In genomic region chr14:34113051-34113511, GRCh38 we compare ENCODE assay signal across 16 cellular contexts.
A peak's percentile ranks its signal among the peaks of the same experiment; 100 is the strongest.
DNase-seq lines count a peak whose midpoint lies in the region; ATAC-seq and TF ChIP-seq lines count a peak whose summit lies in the region.
"Had no signal": no experiment of that assay in that cellular context is flagged by ENCODE, and none has a peak within 500 bp of the region (broad histone marks: within the 10 kb centered on the region; RNA-seq: fewer than 3 reads in every experiment).

No MANE protein-coding gene starts in this region.

- H3K27ac Mint-ChIP-seq in MCF 10A (ENCODE audit: low read depth, unreplicated experiment) (peak overlapping the region; percentile 75), nephron progenitor cell (no peak overlapping the region)
- H3K27ac Mint-ChIP-seq in stimulated activated effector memory CD8-positive, alpha-beta T cell treated with anti-CD3 and anti-CD28 coated beads, Interleukin-12 subunit alpha, Interleukin-12 subunit beta, amount 100 ng/mL, for 72 hours, result no peak overlapping the region
- H3K27ac Mint-ChIP-seq: CD8-positive, alpha-beta T cell had no signal

- H3K4me1 Mint-ChIP-seq in MCF 10A (ENCODE audit: insufficient read depth, unreplicated experiment) (peaks cover 37% of the 10 kb centered on the region), nephron progenitor cell (no peaks in the 10 kb centered on the region)
- no peaks in the 10 kb centered on the region for H3K4me1 Mint-ChIP-seq in stimulated activated effector memory CD8-positive, alpha-beta T cell treated with anti-CD3 and anti-CD28 coated beads, Interleukin-12 subunit alpha, Interleukin-12 subunit beta, amount 100 ng/mL, for 72 hours

- H3K9me3 Mint-ChIP-seq in MCF 10A (ENCODE audit: unreplicated experiment), result no peaks in the 10 kb centered on the region
- peaks cover 19% of the 10 kb centered on the region for H3K9me3 Mint-ChIP-seq in nephron progenitor cell
- peaks cover 3% of the 10 kb centered on the region for H3K9me3 Mint-ChIP-seq in stimulated activated effector memory CD8-positive, alpha-beta T cell treated with anti-CD3 and anti-CD28 coated beads, Interleukin-12 subunit alpha, Interleukin-12 subunit beta, amount 100 ng/mL, for 72 hours

- H3K36me3 ChIP-seq in MG63, result no peaks in the 10 kb centered on the region

- POLR2A ChIA-PET in MCF 10A (lab: Yijun Ruan, JAX), result interaction anchor here (0.6 to 2.5 kb wide), 10 partner anchors 15 to 1389 kb away, joined by 3 to 12 read pairs (median 4); no protein-coding TSS in a partner anchor

- H3K36me3 Mint-ChIP-seq in MCF 10A (ENCODE audit: insufficient read depth, unreplicated experiment), result no peaks in the 10 kb centered on the region
- no peaks in the 10 kb centered on the region for H3K36me3 Mint-ChIP-seq in nephron progenitor cell (ENCODE audit: low read depth)
- H3K36me3 Mint-ChIP-seq in stimulated activated effector memory CD8-positive, alpha-beta T cell treated with anti-CD3 and anti-CD28 coated beads, Interleukin-12 subunit alpha, Interleukin-12 subunit beta, amount 100 ng/mL, for 72 hours, result no peaks in the 10 kb centered on the region
- H3K36me3 Mint-ChIP-seq: CD8-positive, alpha-beta T cell had no signal

- no peak overlapping the region for H3K4me3 ChIP-seq in MG63

- BruUV-seq in MCF 10A (replicated peaks; lab: Mats Ljungman, UMichigan), result no TSS peak

- no peaks in the 10 kb centered on the region for H3K27me3 ChIP-seq in MG63

- ATAC-seq in stimulated activated effector memory CD8-positive, alpha-beta T cell treated with anti-CD3 and anti-CD28 coated beads, Interleukin-12 subunit alpha, Interleukin-12 subunit beta, amount 100 ng/mL, for 72 hours, result no peak
- ATAC-seq: CD8-positive, alpha-beta T cell; stimulated activated naive CD8-positive, alpha-beta T cell treated with anti-CD3 and anti-CD28 coated beads, Interleukin-15, Interleukin-2, amounts not matched to agents 100 U/mL and 50 U/mL, for 24 hours had no signal

- H3K4me3 Mint-ChIP-seq in MCF 10A (ENCODE audit: unreplicated experiment), result peak overlapping the region; percentile 51
- no peak overlapping the region for H3K4me3 Mint-ChIP-seq in nephron progenitor cell
- H3K4me3 Mint-ChIP-seq in stimulated activated effector memory CD8-positive, alpha-beta T cell treated with anti-CD3 and anti-CD28 coated beads, Interleukin-12 subunit alpha, Interleukin-12 subunit beta, amount 100 ng/mL, for 72 hours, result no peak overlapping the region
- H3K4me3 Mint-ChIP-seq: CD8-positive, alpha-beta T cell had no signal

- DNase-seq in Caki2 (ENCODE audit: low read depth) (peak; percentile 41), MG63 (peak; percentile 41), MCF 10A (ENCODE audit: unreplicated experiment) (peak; percentile 65), mucosa of gallbladder (ENCODE audit: low spot score) (peak; percentile 20), nephron progenitor cell (no peak), AML-193 (lab: John Stamatoyannopoulos, UW) (no peak), NCI-H128 (lab: John Stamatoyannopoulos, UW; ENCODE audit: unreplicated experiment) (no peak)
- DNase-seq in stimulated activated effector memory CD8-positive, alpha-beta T cell treated with anti-CD3 and anti-CD28 coated beads, Interleukin-12 subunit alpha, Interleukin-12 subunit beta, amount 100 ng/mL, for 72 hours (ENCODE audit: low spot score in 2 of 2), result no peak
- DNase-seq: activated CD4-positive, alpha-beta T cell treated with anti-CD3 and anti-CD28 coated beads for 1 hour; activated T-cell treated with anti-CD3 and anti-CD28 coated beads, Interleukin-2, amount 50 U/mL, for 48 hours; CD8-positive, alpha-beta T cell; midbrain; NCI-H1105; NCI-H526; stimulated activated CD4-positive, alpha-beta T cell treated with anti-CD3 and anti-CD28 coated beads, Interleukin-4, amount 100 ng/mL, for 1 hour; stimulated activated naive CD8-positive, alpha-beta T cell treated with anti-CD3 and anti-CD28 coated beads, Interleukin-15, Interleukin-2, amounts not matched to agents 100 U/mL and 50 U/mL, for 24 hours had no signal

- CTCF ChIA-PET in MCF 10A (lab: Yijun Ruan, JAX), result interaction anchor here (0.6 to 3.6 kb wide), 11 partner anchors 8 to 341 kb away, joined by 3 to 13 read pairs (median 4); no protein-coding TSS in a partner anchor

- H3K27me3 Mint-ChIP-seq in MCF 10A (ENCODE audit: insufficient read depth, unreplicated experiment), result no peaks in the 10 kb centered on the region
- H3K27me3 Mint-ChIP-seq in nephron progenitor cell (ENCODE audit: low read depth, poor library complexity), result peaks cover 11% of the 10 kb centered on the region

- no peaks in the 10 kb centered on the region for H3K9me3 ChIP-seq in MG63

- no peak for TF ChIP-seq CTCF in MCF 10A (IDR thresholded peaks at IDR 0.05; ENCODE audit: unreplicated experiment)
- no peak for TF ChIP-seq CTCF in nephron progenitor cell (IDR thresholded peaks at IDR 0.05)

- in situ Hi-C loops in Caki2 (cut with HindIII; ENCODE audit: low pct_unique_long_range_greater_than_20kb, low sequenced_read_pairs), result no loop called here

- intact Hi-C loops in MCF 10A (cut with micrococcal nuclease), result no loop called here

Comparison
In these comparisons a context has a peak if more than half of its experiments do, and no peak if none do; other contexts are left out.
1. DNase-seq: peak in Caki2 (single experiment), MG63 (single experiment), MCF 10A (single experiment) and mucosa of gallbladder (single experiment); none in nephron progenitor cell (single experiment), AML-193 (0 of 2), NCI-H128 (single experiment) and stimulated activated effector memory CD8-positive, alpha-beta T cell treated with anti-CD3 and anti-CD28 coated beads, Interleukin-12 subunit alpha, Interleukin-12 subunit beta, amount 100 ng/mL, for 72 hours (0 of 2).